16 cellular contexts compared by ENCODE assay signal in the genomic region with DNA sequence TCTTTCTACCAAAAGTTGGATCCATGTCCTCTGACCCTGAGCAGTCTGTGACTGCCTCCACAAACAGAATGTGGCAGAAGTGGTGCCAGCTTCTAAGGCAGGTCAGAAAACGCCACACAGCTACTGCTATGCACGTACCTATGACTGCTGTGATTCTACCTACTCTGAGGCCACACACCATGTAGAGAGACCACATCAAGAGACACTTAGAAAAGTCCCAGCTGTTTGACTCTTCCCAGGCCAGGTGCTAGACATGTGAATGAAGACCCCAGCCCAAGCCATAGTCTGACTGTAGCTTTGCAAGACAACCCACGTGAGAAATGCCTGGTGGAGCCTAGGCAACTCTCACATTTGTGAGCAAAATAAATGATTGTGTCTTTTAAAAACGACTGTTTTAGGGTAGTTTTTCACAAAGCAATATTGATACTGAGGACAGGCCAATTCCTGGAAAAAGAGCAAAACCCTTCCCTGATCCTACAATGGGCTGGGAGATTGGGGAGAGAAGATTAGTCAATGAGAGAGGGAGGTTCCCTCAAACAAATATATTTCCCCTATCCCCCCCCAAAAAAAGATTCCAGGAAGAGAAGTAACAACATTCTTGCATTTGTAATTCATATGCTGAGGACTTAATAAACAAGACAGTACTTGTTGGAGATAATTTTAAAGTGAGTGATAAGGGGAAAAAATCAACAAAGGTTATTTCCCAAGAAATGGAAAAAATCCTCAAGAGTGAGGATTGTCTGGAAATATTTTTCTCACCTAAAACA. TPM values are rescaled to one million over a fixed set of nuclear protein-coding genes. Genes with fewer than 3 reads are reported as not detected.
DNase-seq lines count a peak whose midpoint lies in the region; ATAC-seq and TF ChIP-seq lines count a peak whose summit lies in the region.
"Had no signal": no experiment of that assay in that cellular context is flagged by ENCODE, and none has a peak within 500 bp of the region (broad histone marks: within the 10 kb centered on the region; RNA-seq: fewer than 3 reads in every experiment).

No MANE protein-coding gene starts in this region.

- H3K4me1 ChIP-seq in BE2C (no peaks in the 10 kb centered on the region), esophagus squamous epithelium (peaks cover 0 to 34% (median 0%) of the 10 kb centered on the region in 3 donors)

- H3K27me3 Mint-ChIP-seq in activated T-cell treated with anti-CD3 and anti-CD28 coated beads, Interleukin-2, amount 50 U/mL, for 4 hours (ENCODE audit: low read depth), result no peaks in the 10 kb centered on the region
- H3K27me3 Mint-ChIP-seq in effector memory CD8-positive, alpha-beta T cell, result no peaks in the 10 kb centered on the region
- H3K27me3 Mint-ChIP-seq in progenitor cell of endocrine pancreas, result no peaks in the 10 kb centered on the region
- H3K27me3 Mint-ChIP-seq: activated B cell treated with CpG ODN at 0.5 μM for 24 hours had no signal

- no peak for TF ChIP-seq POLR2A in esophagus squamous epithelium (IDR thresholded peaks at IDR 0.05)

- no peak overlapping the region for H3K4me3 ChIP-seq in BE2C (ENCODE audit: low read depth, low read length)
- no peak overlapping the region for H3K4me3 ChIP-seq in esophagus squamous epithelium
- H3K4me3 ChIP-seq: vagina had no signal

- intact Hi-C loops in esophagus squamous epithelium (cut with DNase I), result no loop called here

- no peaks in the 10 kb centered on the region for H3K9me3 Mint-ChIP-seq in activated T-cell treated with anti-CD3 and anti-CD28 coated beads, Interleukin-2, amount 50 U/mL, for 4 hours
- H3K9me3 Mint-ChIP-seq in effector memory CD8-positive, alpha-beta T cell, result no peaks in the 10 kb centered on the region
- H3K9me3 Mint-ChIP-seq in progenitor cell of endocrine pancreas (ENCODE audit: low read depth), result no peaks in the 10 kb centered on the region

- H3K4me1 Mint-ChIP-seq in activated T-cell treated with anti-CD3 and anti-CD28 coated beads, Interleukin-2, amount 50 U/mL, for 4 hours (ENCODE audit: low read depth), result peaks cover 71% of the 10 kb centered on the region
- H3K4me1 Mint-ChIP-seq in effector memory CD8-positive, alpha-beta T cell (ENCODE audit: low read depth in 2 of 2), result peaks cover 39 to 74% of the 10 kb centered on the region in 2 donors
- H3K4me1 Mint-ChIP-seq in progenitor cell of endocrine pancreas (ENCODE audit: low read depth), result peaks cover 8% of the 10 kb centered on the region

- WGBS in esophagus squamous epithelium, 2 donors, result 43 to 55% methylated on average over 4 of the region's 4 CpGs

- DNase-seq in activated T-cell treated with anti-CD3 and anti-CD28 coated beads, Interleukin-2, amount 50 U/mL, for 4 hours, result no peak
- DNase-seq in activated T-cell treated with anti-CD3 and anti-CD28 coated beads, Interleukin-2, amount 50 U/mL, for 48 hours, result no peak
- DNase-seq in RWPE1 (ENCODE audit: low spot score), result peak; percentile 85
- no peak for DNase-seq in effector memory CD8-positive, alpha-beta T cell
- DNase-seq in progenitor cell of endocrine pancreas (ENCODE audit: low spot score, unreplicated experiment), result no peak
- DNase-seq in BE2C, result no peak
- DNase-seq in esophagus squamous epithelium (lab: John Stamatoyannopoulos, UW), result no peak
- DNase-seq in stimulated activated naive CD4-positive, alpha-beta T cell treated with Interleukin-2 at 50 U/mL for 16 hours (lab: John Stamatoyannopoulos, UW), result no peak
- DNase-seq: activated B cell treated with CpG ODN at 0.5 μM for 24 hours; activated CD8-positive, alpha-beta memory T cell treated with anti-CD3 and anti-CD28 coated beads, Interleukin-2, amount 50 U/mL, for 4 hours; EL; KG1; mesenchymal stem cell; NCI-H1092 treated with DMSO at 0.1 percent for 48 hours had no signal

- peak; percentile 18 to 25 for ATAC-seq in activated T-cell treated with anti-CD3 and anti-CD28 coated beads, Interleukin-2, amount 50 U/mL, for 4 hours
- ATAC-seq in effector memory CD8-positive, alpha-beta T cell (replicated peaks), result peak; percentile 81
- ATAC-seq: Right ventricle myocardium inferior had no signal

- no peaks in the 10 kb centered on the region for H3K27me3 ChIP-seq in BE2C
- no peaks in the 10 kb centered on the region for H3K27me3 ChIP-seq in esophagus squamous epithelium
- H3K27me3 ChIP-seq: vagina had no signal

- H3K9me3 ChIP-seq in BE2C (no peaks in the 10 kb centered on the region), esophagus squamous epithelium (no peaks in the 10 kb centered on the region)
- H3K9me3 ChIP-seq: vagina had no signal

- H3K36me3 ChIP-seq in BE2C, result no peaks in the 10 kb centered on the region
- H3K36me3 ChIP-seq in esophagus squamous epithelium, result no peaks in the 10 kb centered on the region
- H3K36me3 ChIP-seq: vagina had no signal

- H3K4me3 Mint-ChIP-seq in activated T-cell treated with anti-CD3 and anti-CD28 coated beads, Interleukin-2, amount 50 U/mL, for 4 hours, result no peak overlapping the region
- no peak overlapping the region for H3K4me3 Mint-ChIP-seq in effector memory CD8-positive, alpha-beta T cell
- H3K4me3 Mint-ChIP-seq in progenitor cell of endocrine pancreas (ENCODE audit: low read depth), result no peak overlapping the region
- H3K4me3 Mint-ChIP-seq: activated B cell treated with CpG ODN at 0.5 μM for 24 hours had no signal

- no peak for TF ChIP-seq CTCF in RWPE1 (conservative IDR thresholded peaks at IDR 0.05; ENCODE audit: low read depth)
- no peak for TF ChIP-seq CTCF in progenitor cell of endocrine pancreas (IDR thresholded peaks at IDR 0.05; ENCODE audit: unreplicated experiment)
- no peak for TF ChIP-seq CTCF in BE2C (IDR thresholded peaks at IDR 0.05; ENCODE audit: low read depth, low read length)
- no peak for TF ChIP-seq CTCF in esophagus squamous epithelium (IDR thresholded peaks at IDR 0.05)

- peak overlapping the region; percentile 74 to 88 for H3K27ac Mint-ChIP-seq in effector memory CD8-positive, alpha-beta T cell
- H3K27ac Mint-ChIP-seq in progenitor cell of endocrine pancreas, result peak overlapping the region; percentile 38
- H3K27ac Mint-ChIP-seq: activated B cell treated with CpG ODN at 0.5 μM for 24 hours had no signal

- peaks cover 7% of the 10 kb centered on the region for H3K36me3 Mint-ChIP-seq in activated T-cell treated with anti-CD3 and anti-CD28 coated beads, Interleukin-2, amount 50 U/mL, for 4 hours (ENCODE audit: insufficient read depth)
- peaks cover 4% of the 10 kb centered on the region for H3K36me3 Mint-ChIP-seq in effector memory CD8-positive, alpha-beta T cell (ENCODE audit: insufficient read depth)
- H3K36me3 Mint-ChIP-seq in progenitor cell of endocrine pancreas (ENCODE audit: insufficient read depth), result peaks cover 1% of the 10 kb centered on the region

- CTCF ChIA-PET in RWPE1 (lab: Yijun Ruan, JAX), result interaction anchor here (0.5 to 0.6 kb wide), 2 partner anchors 10 to 510 kb away, joined by 3 to 4 read pairs; no protein-coding TSS in a partner anchor

- H3K27ac ChIP-seq in RWPE1, result peak overlapping the region; percentile 75
- H3K27ac ChIP-seq in esophagus squamous epithelium, result no peak overlapping the region
- H3K27ac ChIP-seq: vagina had no signal

- POLR2A ChIA-PET in RWPE1 (lab: Yijun Ruan, JAX; ENCODE audit: low non-redundant PET), result no interaction called here

RNA-seq across cellular contexts. Expression of gene FRYL, which starts 33.3 kb away (rescaled TPM):
- 10 to 100 TPM; 45.1 to 47.2 (median 46.7) TPM for total RNA-seq in activated T-cell treated with anti-CD3 and anti-CD28 coated beads, Interleukin-2, amount 50 U/mL, for 4 hours
- total RNA-seq in progenitor cell of endocrine pancreas (61.0 and 65.5 TPM in 2 replicates), esophagus squamous epithelium (10 to 100 TPM; 26.1 to 69.6 (median 38.1) TPM)
- 14.1 TPM for polyA plus RNA-seq in BE2C (2012; ENCODE audit: insufficient read depth, insufficient read length, low read depth)
